8 cellular contexts compared by ENCODE assay signal in the genomic region with DNA sequence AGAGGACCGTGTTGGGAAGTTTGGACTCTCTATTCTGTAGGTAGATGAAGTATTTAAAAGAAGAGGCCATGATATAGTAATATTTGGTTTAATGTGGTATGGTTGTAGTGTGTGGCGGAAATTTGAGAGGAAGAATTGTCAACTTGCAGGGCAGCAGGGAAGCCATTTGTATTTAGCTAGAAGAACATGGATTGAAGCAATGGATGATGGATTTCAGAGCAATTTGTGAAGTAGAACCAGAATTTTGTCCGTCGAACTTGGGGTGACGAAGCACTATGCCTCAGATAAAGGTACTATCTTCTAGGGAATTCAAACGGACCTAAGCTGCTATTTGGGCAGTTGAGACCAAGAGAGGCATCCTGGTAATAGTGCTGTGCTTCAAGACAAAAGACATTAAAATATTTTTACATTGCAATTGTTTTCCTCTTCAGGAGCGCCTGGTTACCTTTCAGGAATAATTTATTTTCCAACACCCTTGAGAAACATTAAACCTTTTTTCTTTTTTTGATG. TPM values are rescaled to one million over a fixed set of nuclear protein-coding genes. Genes with fewer than 3 reads are reported as not detected.
DNase-seq lines count a peak whose midpoint lies in the region; TF ChIP-seq lines count a peak whose summit lies in the region.

No MANE protein-coding gene starts in this region.

- peak overlapping the region in 1 of 2 donors; percentile 8 for H3K9ac ChIP-seq in mucosa of rectum (ENCODE audit: low read depth in 1 of 2, low read length in 2 of 2)

- H3K9me3 Mint-ChIP-seq in activated naive CD8-positive, alpha-beta T cell (ENCODE audit: low read depth) = no peaks in the 10 kb centered on the region

- in situ Hi-C loops in HAP-1 (cut with MboI; ENCODE audit: low sequenced_read_pairs) = no loop called here

- H3K4me1 ChIP-seq in HAP-1 = peaks cover 12% of the 10 kb centered on the region
- H3K4me1 ChIP-seq in mucosa of rectum (ENCODE audit: control insufficient read depth in 2 of 2, insufficient read depth in 2 of 2, low read length in 2 of 2) = peaks cover 11 to 18% of the 10 kb centered on the region in 2 donors

- no peaks in the 10 kb centered on the region for H3K9me3 ChIP-seq in HAP-1
- H3K9me3 ChIP-seq in mucosa of rectum (ENCODE audit: control insufficient read depth in 2 of 2, low read length in 2 of 2) = no peaks in the 10 kb centered on the region

- no peak overlapping the region for H3K27ac ChIP-seq in mucosa of rectum (ENCODE audit: low read depth in 2 of 2, low read length in 2 of 2)

- no peak for TF ChIP-seq POLR2A in lower leg skin (IDR thresholded peaks at IDR 0.05)

- peaks cover 3% of the 10 kb centered on the region for H3K36me3 ChIP-seq in HAP-1 (replicated peaks)
- no peaks in the 10 kb centered on the region for H3K36me3 ChIP-seq in mucosa of rectum (ENCODE audit: control insufficient read depth in 2 of 2, insufficient read depth in 2 of 2, low read length in 2 of 2)

- intact Hi-C loops in lower leg skin (cut with DNase I; ENCODE audit: low total_unique reads) = no loop called here

- peak overlapping the region; percentile 97 for H3K4me3 Mint-ChIP-seq in activated naive CD8-positive, alpha-beta T cell

- peak overlapping the region; percentile 93 for H3K27ac Mint-ChIP-seq in activated naive CD8-positive, alpha-beta T cell

- no peaks in the 10 kb centered on the region; the same call in 1 of the 2 replicates for H3K27me3 ChIP-seq in HAP-1 (ENCODE audit: low read depth)
- no peaks in the 10 kb centered on the region for H3K27me3 ChIP-seq in mucosa of rectum (ENCODE audit: control insufficient read depth in 2 of 2, insufficient read depth in 2 of 2, low read length in 2 of 2)

- H3K4me3 ChIP-seq in AG10803 (ENCODE audit: low read length) (peak overlapping the region; percentile 15; the same call in 1 of the 2 replicates), HAP-1 (peak overlapping the region; percentile 10), mucosa of rectum (ENCODE audit: low read length in 2 of 2) (peak overlapping the region; percentile 51 to 100), lower leg skin (ENCODE audit: low read depth, poor library complexity, severe bottlenecking) (no peak overlapping the region)

- TF ChIP-seq CTCF in AG10803 (conservative IDR thresholded peaks at IDR 0.05; ENCODE audit: low read length) (no peak), lower leg skin (IDR thresholded peaks at IDR 0.05) (no peak)

- DNase-seq in AG10803 (ENCODE audit: low read depth) (no peak), HAP-1 (ENCODE audit: low spot score in 2 of 2) (no peak), lower leg skin (ENCODE audit: low spot score in 2 of 2) (no peak), germinal center (ENCODE audit: low spot score) (no peak)
- no peak for DNase-seq in activated effector memory CD4-positive, alpha-beta T cell treated with Interleukin-2 at 50 U/mL for 16 hours
- DNase-seq in central memory CD4-positive, alpha-beta T cell = no peak

- H3K27me3 Mint-ChIP-seq in activated naive CD8-positive, alpha-beta T cell = no peaks in the 10 kb centered on the region

- 31 to 40% methylated on average over 7 of the region's 7 CpGs for WGBS in lower leg skin, 2 donors

- peaks cover 42% of the 10 kb centered on the region for H3K4me1 Mint-ChIP-seq in activated naive CD8-positive, alpha-beta T cell (ENCODE audit: low read depth)

- H3K36me3 Mint-ChIP-seq in activated naive CD8-positive, alpha-beta T cell = no peaks in the 10 kb centered on the region

RNA-seq across cellular contexts. Expression of a gene that starts 0.6 kb away (rescaled TPM):
- total RNA-seq in lower leg skin = 100 to 1,000 TPM; 144 to 171 (median 163) TPM

RNA-seq across cellular contexts. Expression of a gene that starts 28.7 kb away (rescaled TPM):
- total RNA-seq in lower leg skin = 1 to 10 TPM in 2 of 4 donors, under 1 TPM in 2; 0.46 to 4.7 (median 1.1) TPM

RNA-seq across cellular contexts. Expression of a gene that starts 28.9 kb away (rescaled TPM):
- total RNA-seq in lower leg skin = 1 to 10 TPM; 1.6 to 3.8 (median 3.2) TPM
